ENCODE assay signal across 17 cellular contexts in the genomic region with DNA sequence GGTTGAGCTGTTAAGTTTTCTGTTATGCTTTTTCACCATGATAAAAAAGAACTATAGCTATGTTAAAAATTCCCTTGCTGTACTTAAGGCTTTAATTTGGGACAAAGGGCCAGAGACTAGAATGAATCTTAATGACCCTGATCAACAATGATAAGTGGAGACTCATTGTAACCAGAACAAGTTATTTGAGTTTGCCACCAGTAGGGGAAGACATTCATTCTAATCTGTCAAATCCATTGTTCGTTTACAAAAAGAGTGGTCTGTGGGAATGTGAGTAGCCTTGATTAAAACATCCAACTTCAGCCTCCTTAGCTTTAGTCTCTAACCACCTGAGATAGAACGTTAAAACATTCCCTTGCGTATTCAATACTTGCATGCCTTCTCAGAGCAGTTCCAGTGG.
DNase-seq lines count a peak whose midpoint lies in the region; ATAC-seq and TF ChIP-seq lines count a peak whose summit lies in the region.
"Had no signal": no experiment of that assay in that cellular context is flagged by ENCODE, and none has a peak within 500 bp of the region (broad histone marks: within the 10 kb centered on the region; RNA-seq: fewer than 3 reads in every experiment).

No MANE protein-coding gene starts in this region.

- peak overlapping the region in 1 of 3 experiments; percentile 0; a peak in 1 of 7 replicates for H3K27ac Mint-ChIP-seq in H9
- H3K27ac Mint-ChIP-seq: activated CD4-positive, alpha-beta T cell treated with anti-CD3 and anti-CD28 coated beads, Interleukin-2, amount 10 ng/mL, durations not matched to agents 7 days and 5 days; activated naive CD8-positive, alpha-beta T cell; effector memory CD8-positive, alpha-beta T cell; nephron had no signal

- no peak overlapping the region for H2BK120ac ChIP-seq in H9 (ENCODE audit: low read depth, low read length, poor library complexity, severe bottlenecking)

- H2AK5ac ChIP-seq in H9 (ENCODE audit: insufficient read length, low read length) = no peak overlapping the region

- no peak overlapping the region for H3K4ac ChIP-seq in H9 (ENCODE audit: low read depth, low read length)

- no peak overlapping the region for H3K9ac ChIP-seq in BLaER1 treated with 17β-estradiol and CSF1 and Interleukin-3, amounts not matched to agents 10 nM and 100 nM
- H3K9ac ChIP-seq in H9 (ENCODE audit: extremely low read depth, insufficient read length, low read length) = no peak overlapping the region

- no peaks in the 10 kb centered on the region for H3K79me2 ChIP-seq in H9 (ENCODE audit: insufficient read depth, low read length)

- no peak overlapping the region for H4K8ac ChIP-seq in H9 (replicated peaks; ENCODE audit: insufficient read length, low read depth, low read length)

- H3K27me3 Mint-ChIP-seq in H9 (ENCODE audit: low read depth) = no peaks in the 10 kb centered on the region

- peaks cover 0 to 13% (median 5%) of the 10 kb centered on the region in 10 experiments; a peak in 10 of 20 replicates for H3K4me1 ChIP-seq in BLaER1 treated with 17β-estradiol and CSF1 and Interleukin-3, amounts not matched to agents 10 nM and 100 nM
- no peaks in the 10 kb centered on the region; the same call in 1 of the 2 replicates for H3K4me1 ChIP-seq in H9 (ENCODE audit: insufficient read depth, low read length)
- H3K4me1 ChIP-seq in foreskin keratinocyte = peaks cover 7% of the 10 kb centered on the region
- H3K4me1 ChIP-seq: right atrium auricular region had no signal

- no peak overlapping the region for H2BK12ac ChIP-seq in H9 (ENCODE audit: insufficient read length, low read depth, low read length)

- H3K56ac ChIP-seq in H9 (ENCODE audit: insufficient read length, low read depth, low read length) = no peak overlapping the region

- H2BK20ac ChIP-seq in H9 (ENCODE audit: low read depth, low read length, poor library complexity, severe bottlenecking) = no peak overlapping the region

- H3K9me3 ChIP-seq in BLaER1 treated with 17β-estradiol and CSF1 and Interleukin-3, amounts not matched to agents 10 nM and 100 nM (replicated peaks in 1 of 11) = no peaks in the 10 kb centered on the region
- no peaks in the 10 kb centered on the region for H3K9me3 ChIP-seq in H9 (ENCODE audit: control insufficient read depth, low read depth, low read length)
- H3K9me3 ChIP-seq: right atrium auricular region had no signal

- H3K27ac ChIP-seq in BLaER1 treated with 17β-estradiol and CSF1 and Interleukin-3, amounts not matched to agents 10 nM and 100 nM = no peak overlapping the region
- H3K27ac ChIP-seq in H9 (ENCODE audit: insufficient read length, low read depth, low read length) = no peak overlapping the region
- no peak overlapping the region for H3K27ac ChIP-seq in foreskin keratinocyte
- H3K27ac ChIP-seq: right atrium auricular region had no signal

- no peak overlapping the region for H3K23ac ChIP-seq in H9 (ENCODE audit: insufficient read length, low read depth, low read length)

- DNase-seq in H9 (no peak), foreskin keratinocyte (no peak), SHP77 treated with DMSO at 0.1 percent for 48 hours (lab: John Stamatoyannopoulos, UW) (no peak)
- DNase-seq in NK-92 treated with Interleukin-12 subunit alpha and Interleukin-12 subunit beta, amount 100 ng/mL, for 24 hours (lab: John Stamatoyannopoulos, UW) = no peak
- DNase-seq: activated CD4-positive, alpha-beta T cell treated with anti-CD3 and anti-CD28 coated beads, Interleukin-2, amount 10 ng/mL, durations not matched to agents 7 days and 5 days; activated T-cell treated with anti-CD3 and anti-CD28 coated beads, Interleukin-2, amount 50 U/mL, for 4 hours; effector memory CD8-positive, alpha-beta T cell; substantia nigra; T-helper 9 cell had no signal

- H2BK15ac ChIP-seq in H9 (ENCODE audit: low read depth, low read length) = no peak overlapping the region

- H3K4me3 Mint-ChIP-seq in H9 = no peak overlapping the region
- H3K4me3 Mint-ChIP-seq: activated CD4-positive, alpha-beta T cell treated with anti-CD3 and anti-CD28 coated beads, Interleukin-2, amount 10 ng/mL, durations not matched to agents 7 days and 5 days; activated naive CD8-positive, alpha-beta T cell; activated T-cell treated with anti-CD3 and anti-CD28 coated beads, Interleukin-2, amount 50 U/mL, for 4 hours; effector memory CD8-positive, alpha-beta T cell; nephron had no signal

- H3K18ac ChIP-seq in H9 (ENCODE audit: insufficient read length, low read depth, low read length) = no peak overlapping the region

- H4K20me1 ChIP-seq in BLaER1 treated with 17β-estradiol and CSF1 and Interleukin-3, amounts not matched to agents 10 nM and 100 nM = no peaks in the 10 kb centered on the region
- H4K20me1 ChIP-seq in H9 (ENCODE audit: control insufficient read depth, insufficient read depth, insufficient read length) = no peaks in the 10 kb centered on the region

- H3K36me3 ChIP-seq in BLaER1 treated with 17β-estradiol and CSF1 and Interleukin-3, amounts not matched to agents 10 nM and 100 nM = no peaks in the 10 kb centered on the region
- H3K36me3 ChIP-seq: right atrium auricular region had no signal

- no peak overlapping the region for H3K14ac ChIP-seq in H9 (ENCODE audit: insufficient read depth, low read length)

- H2AFZ ChIP-seq in H9 (ENCODE audit: low read length) = no peak overlapping the region

- peak overlapping the region in 6 of 11 experiments; percentile 13 to 73 (median 52); a peak in 10 of 22 replicates for H3K4me2 ChIP-seq in BLaER1 treated with 17β-estradiol and CSF1 and Interleukin-3, amounts not matched to agents 10 nM and 100 nM
- H3K4me2 ChIP-seq in H9 (ENCODE audit: insufficient read depth, insufficient read length, low read length) = no peak overlapping the region

- no peak overlapping the region for H3T11ph ChIP-seq in H9 (ENCODE audit: low read length)

- peaks cover 20 to 22% of the 10 kb centered on the region in 2 experiments for H3K4me1 Mint-ChIP-seq in H9
- H3K4me1 Mint-ChIP-seq: nephron had no signal

- H3K9me3 Mint-ChIP-seq in H9 = no peaks in the 10 kb centered on the region
- H3K9me3 Mint-ChIP-seq: activated CD4-positive, alpha-beta T cell treated with anti-CD3 and anti-CD28 coated beads, Interleukin-2, amount 10 ng/mL, durations not matched to agents 7 days and 5 days; activated T-cell treated with anti-CD3 and anti-CD28 coated beads, Interleukin-2, amount 50 U/mL, for 4 hours; effector memory CD8-positive, alpha-beta T cell; nephron had no signal

- H3K79me1 ChIP-seq in H9 (ENCODE audit: insufficient read depth, low read depth, low read length, poor library complexity, severe bottlenecking) = no peaks in the 10 kb centered on the region

- ATAC-seq in SK-N-SH treated with all-trans-retinoic acid at 6 μM for 48 hours (peak; percentile 16; the same call in 1 of the 3 replicates), foreskin keratinocyte (no peak), GM19397 (IDR thresholded peaks at IDR 0.05; ENCODE audit: unreplicated experiment) (no peak), HG02938 (IDR thresholded peaks at IDR 0.05; ENCODE audit: unreplicated experiment) (no peak)
- ATAC-seq: activated T-cell treated with anti-CD3 and anti-CD28 coated beads, Interleukin-2, amount 50 U/mL, for 4 hours; effector memory CD8-positive, alpha-beta T cell had no signal

- H4K91ac ChIP-seq in H9 (ENCODE audit: insufficient read length, low read depth, low read length) = no peak overlapping the region

- no CpG with 5 or more reads among the region's 3 CpGs for WGBS in H9 (ENCODE audit: extremely low coverage, insufficient read length, low lambda C conversion rate)

- peak; percentile 58 for TF ChIP-seq CTCF in H9 (conservative IDR thresholded peaks at IDR 0.05)
- TF ChIP-seq CTCF in foreskin keratinocyte (conservative IDR thresholded peaks at IDR 0.05) = peak; percentile 31

- no peaks in the 10 kb centered on the region for H3K36me3 Mint-ChIP-seq in H9 (ENCODE audit: insufficient read depth in 1 of 3, low read depth in 3 of 3)
- H3K36me3 Mint-ChIP-seq: activated naive CD8-positive, alpha-beta T cell had no signal

- H3K27me3 ChIP-seq in BLaER1 treated with 17β-estradiol and CSF1 and Interleukin-3, amounts not matched to agents 10 nM and 100 nM = no peaks in the 10 kb centered on the region
- H3K27me3 ChIP-seq in H9 (ENCODE audit: insufficient read depth, low read length) (no peaks in the 10 kb centered on the region), foreskin keratinocyte (no peaks in the 10 kb centered on the region)
- H3K27me3 ChIP-seq: right atrium auricular region had no signal

- H3K4me3 ChIP-seq in BLaER1 treated with 17β-estradiol and CSF1 and Interleukin-3, amounts not matched to agents 10 nM and 100 nM = no peak overlapping the region
- H3K4me3 ChIP-seq: lung, right atrium auricular region had no signal

- H2BK5ac ChIP-seq in H9 (ENCODE audit: insufficient read length, low read length) = no peak overlapping the region

- H3K23me2 ChIP-seq in H9 (ENCODE audit: insufficient read length, low read depth, low read length, poor library complexity, severe bottlenecking) = no peaks in the 10 kb centered on the region

- no peak overlapping the region for H4K5ac ChIP-seq in H9 (ENCODE audit: insufficient read length, low read depth, low read length)

TF ChIP-seq in SK-N-SH treated with all-trans-retinoic acid at 6 μM for 48 hours, 23 proteins besides CTCF, POLR2A, EP300 and RAD21 (continues in another document):
- TF ChIP-seq ZNF8 (CRISPR knock-in tag; IDR thresholded peaks at IDR 0.05) (no peak), GLIS3 (CRISPR knock-in tag; IDR thresholded peaks at IDR 0.05) (no peak), PPARA (CRISPR knock-in tag; IDR thresholded peaks at IDR 0.05; ENCODE audit: borderline replicate concordance) (no peak), SNAI2 (CRISPR knock-in tag; IDR thresholded peaks at IDR 0.05) (no peak), ESRRG (CRISPR knock-in tag; IDR thresholded peaks at IDR 0.05) (no peak), ZNF565 (CRISPR knock-in tag; conservative IDR thresholded peaks at IDR 0.05; ENCODE audit: low read depth) (no peak), ZFP30 (CRISPR knock-in tag; IDR thresholded peaks at IDR 0.05) (no peak), RARB (CRISPR knock-in tag; IDR thresholded peaks at IDR 0.05) (no peak), CSDC2 (CRISPR knock-in tag; IDR thresholded peaks at IDR 0.05) (no peak), OSR1 (CRISPR knock-in tag; IDR thresholded peaks at IDR 0.05) (no peak), ZNF70 (CRISPR knock-in tag; IDR thresholded peaks at IDR 0.05) (no peak), ARNTL (CRISPR knock-in tag; IDR thresholded peaks at IDR 0.05; ENCODE audit: borderline replicate concordance, low read depth) (no peak), BACH2 (CRISPR knock-in tag; IDR thresholded peaks at IDR 0.05; ENCODE audit: borderline replicate concordance) (no peak)
